Comparison of ENCODE assay signal across 8 cellular contexts in the genomic region with DNA sequence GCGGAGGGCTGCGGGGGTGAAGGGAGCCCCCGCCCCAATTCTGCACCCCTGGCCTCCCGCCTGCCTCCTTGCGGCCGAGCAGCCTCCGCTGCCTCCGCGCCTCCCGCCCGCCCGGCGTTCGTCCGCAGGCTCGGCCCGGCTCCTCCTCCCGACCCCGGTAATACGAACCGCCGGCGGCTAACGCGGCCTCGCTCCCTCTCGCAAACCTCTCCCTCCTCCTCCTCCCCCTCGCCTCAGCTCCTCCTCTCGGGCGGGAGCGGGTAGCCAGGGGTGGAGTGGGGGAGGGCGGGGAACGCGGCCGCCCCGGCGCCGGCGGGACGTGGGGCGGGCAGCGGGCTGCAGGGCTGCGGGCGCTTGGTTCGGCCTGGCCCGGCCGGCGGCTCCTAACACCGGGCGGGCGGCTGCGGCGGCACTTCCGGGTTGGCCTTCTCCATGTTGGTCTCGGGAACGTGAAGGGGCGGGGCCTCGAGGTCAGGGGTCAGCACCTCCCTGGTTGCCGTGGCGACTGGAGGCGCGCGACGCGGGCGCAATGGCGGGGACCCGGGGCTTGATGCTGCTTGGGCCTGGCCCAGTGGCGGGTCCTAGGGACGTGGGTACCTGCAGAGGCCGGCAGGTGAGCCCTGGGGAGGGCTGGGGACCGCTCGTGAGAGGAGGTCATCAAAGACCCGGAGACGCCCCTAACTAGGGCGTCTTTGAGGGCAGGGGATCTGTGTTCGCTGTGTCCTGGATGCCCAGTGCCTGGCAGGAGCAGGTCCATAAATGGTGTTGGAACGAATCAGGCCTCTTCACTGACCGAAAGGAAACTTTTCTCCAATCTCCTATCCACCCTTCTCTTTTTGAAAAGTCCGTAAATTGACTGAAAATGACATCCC. TPM values are rescaled to one million over a fixed set of nuclear protein-coding genes. Genes with fewer than 3 reads are reported as not detected.
DNase-seq lines count a peak whose midpoint lies in the region; ATAC-seq and TF ChIP-seq lines count a peak whose summit lies in the region.

A gene with protein sequence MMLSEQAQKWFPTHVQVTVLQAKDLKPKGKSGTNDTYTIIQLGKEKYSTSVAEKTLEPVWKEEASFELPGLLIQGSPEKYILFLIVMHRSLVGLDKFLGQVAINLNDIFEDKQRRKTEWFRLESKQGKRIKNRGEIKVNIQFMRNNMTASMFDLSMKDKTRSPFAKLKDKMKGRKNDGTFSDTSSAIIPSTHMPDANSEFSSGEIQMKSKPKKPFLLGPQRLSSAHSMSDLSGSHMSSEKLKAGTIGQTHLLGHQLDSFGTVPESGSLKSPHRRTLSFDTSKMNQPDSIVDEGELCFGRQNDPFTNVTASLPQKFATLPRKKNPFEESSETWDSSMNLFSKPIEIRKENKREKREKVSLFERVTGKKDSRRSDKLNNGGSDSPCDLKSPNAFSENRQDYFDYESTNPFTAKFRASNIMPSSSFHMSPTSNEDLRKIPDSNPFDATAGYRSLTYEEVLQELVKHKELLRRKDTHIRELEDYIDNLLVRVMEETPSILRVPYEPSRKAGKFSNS (minus strand): TSS at position 451 of the 872 bp plus-strand sequence. CDS start 778 bp downstream, outside the sequence.

- peak within 1 kb of the TSS; percentile 80 for H3K4me3 Mint-ChIP-seq in chondrocyte (ENCODE audit: unreplicated experiment)

- no peaks in the 10 kb centered on the region for H3K9me3 Mint-ChIP-seq in chondrocyte (ENCODE audit: low read depth)

- peak within 1 kb of the TSS; percentile 91 for H3K27ac ChIP-seq in layer of hippocampus (ENCODE audit: low read depth, low read length)

- DNase-seq in Ammon's horn (ENCODE audit: low spot score) (peak; percentile 98), NCI-H345 treated with DMSO at 0.1 percent for 48 hours (lab: John Stamatoyannopoulos, UW; ENCODE audit: unreplicated experiment) (peak; percentile 58), chondrocyte (ENCODE audit: low spot score) (peak; percentile 97)
- peak; percentile 94 to 95 for DNase-seq in activated CD4-positive, alpha-beta T cell treated with anti-CD3 and anti-CD28 coated beads for 24 hours (ENCODE audit: low read depth in 2 of 2)
- DNase-seq in stimulated activated CD4-positive, alpha-beta T cell treated with anti-CD3 and anti-CD28 coated beads, Interleukin-1b, Interleukin-23, amount 100 ng/mL, for 24 hours (ENCODE audit: low read depth in 4 of 4, low spot score in 1 of 4) = peak; percentile 90 to 93 (median 92)

- H3K36me3 Mint-ChIP-seq in chondrocyte (ENCODE audit: low read depth) = no peaks in the 10 kb centered on the region

- peak within 1 kb of the TSS; percentile 92 for H3K27ac Mint-ChIP-seq in chondrocyte (ENCODE audit: unreplicated experiment)

- H3K27me3 ChIP-seq in layer of hippocampus (ENCODE audit: control insufficient read depth, insufficient read depth, low read length) = no peaks in the 10 kb centered on the region

- peak; percentile 72 for TF ChIP-seq CTCF in chondrocyte (IDR thresholded peaks at IDR 0.05)

- H3K4me1 Mint-ChIP-seq in chondrocyte (ENCODE audit: low read depth) = peaks cover 34% of the 10 kb centered on the region

- H3K27me3 Mint-ChIP-seq in chondrocyte (ENCODE audit: low read depth) = no peaks in the 10 kb centered on the region

- ATAC-seq in GM19025 (IDR thresholded peaks at IDR 0.05; ENCODE audit: low read depth, unreplicated experiment) (peak; percentile 95), HG03280 (IDR thresholded peaks at IDR 0.05; ENCODE audit: unreplicated experiment) (peak; percentile 96)

RNA-seq across cellular contexts. Expression of the gene that starts here (rescaled TPM):
- 19.5 to 22.1 TPM (median 20.9 TPM) in 3 replicates for total RNA-seq in chondrocyte

Comparison
In these comparisons a context has a peak if more than half of its experiments do, and no peak if none do; other contexts are left out.
1. Peak in every context shown above with its lines: DNase-seq, ATAC-seq and H3K27ac ChIP-seq.